ENCODE assay signal across 12 cellular contexts in genomic region chr15:38768970-38769369, GRCh38.
DNase-seq lines count a peak whose midpoint lies in the region; ATAC-seq, FAIRE-seq and TF ChIP-seq lines count a peak whose summit lies in the region.
"Had no signal": no experiment of that assay in that cellular context is flagged by ENCODE, and none has a peak within 500 bp of the region (broad histone marks: within the 10 kb centered on the region; RNA-seq: fewer than 3 reads in every experiment).

No MANE protein-coding gene starts in this region.

- H3K9me3 ChIP-seq in lower lobe of right lung = no peaks in the 10 kb centered on the region
- H3K9me3 ChIP-seq: psoas muscle had no signal

- no peaks in the 10 kb centered on the region for H3K9me3 Mint-ChIP-seq in nephron progenitor cell
- H3K9me3 Mint-ChIP-seq: activated T-helper 2 cell treated with anti-CD3 and anti-CD28 coated beads, Interferon-gamma antibody, Interleukin-2, Interleukin-4, amounts not matched to agents 10 μg/mL and 5 μg/mL and 100 μg/mL, durations not matched to agents 14 hours and 24 hours and 36 hours had no signal

- H3K27ac ChIP-seq in lower lobe of right lung = no peak overlapping the region
- H3K27ac ChIP-seq: psoas muscle had no signal

- FAIRE-seq in bronchial epithelial cell (lab: Jason Lieb, UNC) = no peak
- no peak for FAIRE-seq in frontal cortex (lab: Jason Lieb, UNC)

- H3K27me3 ChIP-seq in bronchial epithelial cell (ENCODE audit: control insufficient read depth, insufficient read depth, low read length) (no peaks in the 10 kb centered on the region), lower lobe of right lung (ENCODE audit: low read depth) (no peaks in the 10 kb centered on the region)

- no peaks in the 10 kb centered on the region for H3K36me3 Mint-ChIP-seq in nephron progenitor cell (ENCODE audit: low read depth)

- peaks cover 26% of the 10 kb centered on the region for H3K4me1 Mint-ChIP-seq in nephron progenitor cell

- no peaks in the 10 kb centered on the region for H3K4me1 ChIP-seq in lower lobe of right lung
- H3K4me1 ChIP-seq: psoas muscle had no signal

- peaks cover 3% of the 10 kb centered on the region for H3K27me3 Mint-ChIP-seq in nephron progenitor cell (ENCODE audit: low read depth, poor library complexity)

- no peak for ATAC-seq in lower lobe of right lung
- ATAC-seq: psoas muscle had no signal

- H3K27ac Mint-ChIP-seq in nephron progenitor cell = no peak overlapping the region
- H3K27ac Mint-ChIP-seq: activated T-helper 2 cell treated with anti-CD3 and anti-CD28 coated beads, Interferon-gamma antibody, Interleukin-2, Interleukin-4, amounts not matched to agents 10 μg/mL and 5 μg/mL and 100 μg/mL, durations not matched to agents 14 hours and 24 hours and 36 hours had no signal

- no peak overlapping the region for H3K4me3 Mint-ChIP-seq in nephron progenitor cell

- H3K36me3 ChIP-seq in bronchial epithelial cell (ENCODE audit: control insufficient read depth, insufficient read depth, low read length) (no peaks in the 10 kb centered on the region), lower lobe of right lung (no peaks in the 10 kb centered on the region)

- TF ChIP-seq CTCF in AG09309 (IDR thresholded peaks at IDR 0.05; ENCODE audit: control insufficient read depth, insufficient read depth, low read depth, low read length, missing control alignments) (peak; percentile 61), bronchial epithelial cell (IDR thresholded peaks at IDR 0.05; ENCODE audit: insufficient read depth, low read length, severe bottlenecking) (peak; percentile 38), lower lobe of right lung (IDR thresholded peaks at IDR 0.05) (peak; percentile 23), nephron progenitor cell (IDR thresholded peaks at IDR 0.05) (no peak)

- H3K4me3 ChIP-seq in AG09309 (ENCODE audit: control insufficient read depth, low read depth, low read length) = no peak overlapping the region
- H3K4me3 ChIP-seq in bronchial epithelial cell (ENCODE audit: low read depth, low read length) = no peak overlapping the region
- no peak overlapping the region for H3K4me3 ChIP-seq in lower lobe of right lung
- H3K4me3 ChIP-seq: psoas muscle had no signal

- intact Hi-C loops in lower lobe of right lung (cut with DNase I) = no loop called here

- DNase-seq in AG09309 (ENCODE audit: low read depth) (no peak), HT1080 (ENCODE audit: low read depth) (peak; percentile 6), bronchial epithelial cell (ENCODE audit: low read depth) (peak; percentile 12), lower lobe of right lung (no peak), frontal cortex (ENCODE audit: low spot score in 2 of 2) (no peak), nephron progenitor cell (no peak), NCI-H510A treated with DMSO at 0.1 percent for 48 hours (lab: John Stamatoyannopoulos, UW) (no peak)
- no peak for DNase-seq in activated CD4-positive, alpha-beta T cell treated with anti-CD3 and anti-CD28 coated beads, Interleukin-2, amount 50 U/mL, for 4 hours
- DNase-seq: DMS79; stimulated activated naive CD4-positive, alpha-beta T cell had no signal

Comparison
In these comparisons a context has a peak if more than half of its experiments do, and no peak if none do; other contexts are left out.
1. DNase-seq: peak in HT1080 (single experiment) and bronchial epithelial cell (single experiment); none in AG09309 (single experiment), lower lobe of right lung (single experiment), frontal cortex (0 of 2), activated CD4-positive, alpha-beta T cell treated with anti-CD3 and anti-CD28 coated beads, Interleukin-2, amount 50 U/mL, for 4 hours (0 of 2), nephron progenitor cell (single experiment) and NCI-H510A treated with DMSO at 0.1 percent for 48 hours (single experiment).